ENCODE assay signal across 1 cellular context in the genomic region with DNA sequence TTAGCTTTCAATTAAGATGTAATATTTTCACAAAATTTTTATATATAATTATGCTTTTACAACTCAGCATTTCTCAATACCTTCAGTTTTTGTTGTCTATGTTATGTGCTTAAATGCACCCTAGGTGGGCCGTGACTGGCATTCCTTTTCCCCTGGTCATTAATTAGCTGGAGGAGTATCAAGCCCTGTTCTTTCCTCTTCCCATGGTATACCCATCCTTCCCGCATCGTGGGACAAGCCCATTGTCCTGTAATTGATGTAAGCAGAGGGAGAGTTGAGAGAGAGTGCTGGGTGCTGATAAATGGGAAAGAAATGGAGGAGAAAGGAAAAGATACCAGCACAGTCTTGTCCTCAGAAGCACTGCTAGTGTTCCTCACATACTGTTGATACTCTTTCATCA.
TF ChIP-seq lines count a peak whose summit lies in the region.

No MANE protein-coding gene starts in this region.

TF ChIP-seq in WTC11, 78 proteins besides CTCF, POLR2A, EP300 and RAD21 (continued from another document):
- TF ChIP-seq, protein P1, sequence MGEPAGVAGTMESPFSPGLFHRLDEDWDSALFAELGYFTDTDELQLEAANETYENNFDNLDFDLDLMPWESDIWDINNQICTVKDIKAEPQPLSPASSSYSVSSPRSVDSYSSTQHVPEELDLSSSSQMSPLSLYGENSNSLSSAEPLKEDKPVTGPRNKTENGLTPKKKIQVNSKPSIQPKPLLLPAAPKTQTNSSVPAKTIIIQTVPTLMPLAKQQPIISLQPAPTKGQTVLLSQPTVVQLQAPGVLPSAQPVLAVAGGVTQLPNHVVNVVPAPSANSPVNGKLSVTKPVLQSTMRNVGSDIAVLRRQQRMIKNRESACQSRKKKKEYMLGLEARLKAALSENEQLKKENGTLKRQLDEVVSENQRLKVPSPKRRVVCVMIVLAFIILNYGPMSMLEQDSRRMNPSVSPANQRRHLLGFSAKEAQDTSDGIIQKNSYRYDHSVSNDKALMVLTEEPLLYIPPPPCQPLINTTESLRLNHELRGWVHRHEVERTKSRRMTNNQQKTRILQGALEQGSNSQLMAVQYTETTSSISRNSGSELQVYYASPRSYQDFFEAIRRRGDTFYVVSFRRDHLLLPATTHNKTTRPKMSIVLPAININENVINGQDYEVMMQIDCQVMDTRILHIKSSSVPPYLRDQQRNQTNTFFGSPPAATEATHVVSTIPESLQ (CRISPR knock-in tag; IDR thresholded peaks at IDR 0.05), result no peak
- TF ChIP-seq ARID4B (CRISPR knock-in tag; IDR thresholded peaks at IDR 0.05; ENCODE audit: borderline replicate concordance) (no peak), ZNF425 (CRISPR knock-in tag; conservative IDR thresholded peaks at IDR 0.05) (no peak), CREM (CRISPR knock-in tag; IDR thresholded peaks at IDR 0.05) (no peak), JUN (CRISPR knock-in tag; IDR thresholded peaks at IDR 0.05) (no peak), HMGA2 (CRISPR knock-in tag; IDR thresholded peaks at IDR 0.05) (no peak), ATF2 (CRISPR knock-in tag; IDR thresholded peaks at IDR 0.05; ENCODE audit: borderline replicate concordance, low read depth) (no peak), TEAD1 (CRISPR knock-in tag; IDR thresholded peaks at IDR 0.05) (no peak)
- TF ChIP-seq, protein P2, sequence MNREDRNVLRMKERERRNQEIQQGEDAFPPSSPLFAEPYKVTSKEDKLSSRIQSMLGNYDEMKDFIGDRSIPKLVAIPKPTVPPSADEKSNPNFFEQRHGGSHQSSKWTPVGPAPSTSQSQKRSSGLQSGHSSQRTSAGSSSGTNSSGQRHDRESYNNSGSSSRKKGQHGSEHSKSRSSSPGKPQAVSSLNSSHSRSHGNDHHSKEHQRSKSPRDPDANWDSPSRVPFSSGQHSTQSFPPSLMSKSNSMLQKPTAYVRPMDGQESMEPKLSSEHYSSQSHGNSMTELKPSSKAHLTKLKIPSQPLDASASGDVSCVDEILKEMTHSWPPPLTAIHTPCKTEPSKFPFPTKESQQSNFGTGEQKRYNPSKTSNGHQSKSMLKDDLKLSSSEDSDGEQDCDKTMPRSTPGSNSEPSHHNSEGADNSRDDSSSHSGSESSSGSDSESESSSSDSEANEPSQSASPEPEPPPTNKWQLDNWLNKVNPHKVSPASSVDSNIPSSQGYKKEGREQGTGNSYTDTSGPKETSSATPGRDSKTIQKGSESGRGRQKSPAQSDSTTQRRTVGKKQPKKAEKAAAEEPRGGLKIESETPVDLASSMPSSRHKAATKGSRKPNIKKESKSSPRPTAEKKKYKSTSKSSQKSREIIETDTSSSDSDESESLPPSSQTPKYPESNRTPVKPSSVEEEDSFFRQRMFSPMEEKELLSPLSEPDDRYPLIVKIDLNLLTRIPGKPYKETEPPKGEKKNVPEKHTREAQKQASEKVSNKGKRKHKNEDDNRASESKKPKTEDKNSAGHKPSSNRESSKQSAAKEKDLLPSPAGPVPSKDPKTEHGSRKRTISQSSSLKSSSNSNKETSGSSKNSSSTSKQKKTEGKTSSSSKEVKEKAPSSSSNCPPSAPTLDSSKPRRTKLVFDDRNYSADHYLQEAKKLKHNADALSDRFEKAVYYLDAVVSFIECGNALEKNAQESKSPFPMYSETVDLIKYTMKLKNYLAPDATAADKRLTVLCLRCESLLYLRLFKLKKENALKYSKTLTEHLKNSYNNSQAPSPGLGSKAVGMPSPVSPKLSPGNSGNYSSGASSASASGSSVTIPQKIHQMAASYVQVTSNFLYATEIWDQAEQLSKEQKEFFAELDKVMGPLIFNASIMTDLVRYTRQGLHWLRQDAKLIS (CRISPR knock-in tag; IDR thresholded peaks at IDR 0.05; ENCODE audit: borderline replicate concordance), result no peak
